ENCODE assay signal across 23 cellular contexts in genomic region chr2:215392687-215393270, GRCh38. TPM values are rescaled to one million over a fixed set of nuclear protein-coding genes. Genes with fewer than 3 reads are reported as not detected.
A peak's percentile ranks its signal among the peaks of the same experiment; 100 is the strongest.
DNase-seq lines count a peak whose midpoint lies in the region; ATAC-seq and TF ChIP-seq lines count a peak whose summit lies in the region.
"Had no signal": no experiment of that assay in that cellular context is flagged by ENCODE, and none has a peak within 500 bp of the region (broad histone marks: within the 10 kb centered on the region; RNA-seq: fewer than 3 reads in every experiment).

No MANE protein-coding gene starts in this region.

- no peak overlapping the region for H3K4me3 ChIP-seq in ACC112 (ENCODE audit: low read depth, low read length)
- no peak overlapping the region for H3K4me3 ChIP-seq in endodermal cell (ENCODE audit: low read length)
- H3K4me3 ChIP-seq in neuronal stem cell (ENCODE audit: low read length in 2 of 2), result no peak overlapping the region
- H3K4me3 ChIP-seq in sigmoid colon, result no peak overlapping the region
- H3K4me3 ChIP-seq: BLaER1 treated with 17β-estradiol and CSF1 and Interleukin-3, amounts not matched to agents 10 nM and 100 nM; SJSA1 had no signal

- H3K9me3 Mint-ChIP-seq in HFFc6 (peaks cover 6% of the 10 kb centered on the region), endodermal cell (no peaks in the 10 kb centered on the region)
- H3K9me3 Mint-ChIP-seq in stimulated activated memory B cell treated with anti-CD40 and anti-IgM and Interleukin-4, amounts not matched to agents 10 μg/mL and 1 μg/mL and 100 μg/mL, for 72 hours, result no peaks in the 10 kb centered on the region
- H3K9me3 Mint-ChIP-seq: CD4-positive, alpha-beta T cell had no signal

- peaks cover 3% of the 10 kb centered on the region for H3K79me1 ChIP-seq in neuronal stem cell (ENCODE audit: low read depth, low read length)

- H3K27me3 Mint-ChIP-seq in HFFc6 (ENCODE audit: insufficient read depth), result peaks cover 33% of the 10 kb centered on the region
- no peaks in the 10 kb centered on the region for H3K27me3 Mint-ChIP-seq in endodermal cell (ENCODE audit: insufficient read depth)
- H3K27me3 Mint-ChIP-seq in stimulated activated memory B cell treated with anti-CD40 and anti-IgM and Interleukin-4, amounts not matched to agents 10 μg/mL and 1 μg/mL and 100 μg/mL, for 72 hours, result peaks cover 10% of the 10 kb centered on the region

- H3K9ac ChIP-seq in endodermal cell (ENCODE audit: extremely low read depth, low read length, poor library complexity, severe bottlenecking) (no peak overlapping the region), neuronal stem cell (ENCODE audit: low read depth, low read length, poor library complexity) (no peak overlapping the region)
- H3K9ac ChIP-seq: BLaER1 treated with 17β-estradiol and CSF1 and Interleukin-3, amounts not matched to agents 10 nM and 100 nM had no signal

- H3K14ac ChIP-seq in neuronal stem cell (ENCODE audit: low read length), result no peak overlapping the region

- no peak for TF ChIP-seq EP300 in sigmoid colon (IDR thresholded peaks at IDR 0.05)

- ATAC-seq in stimulated activated memory B cell treated with anti-CD40 and anti-IgM and Interleukin-4, amounts not matched to agents 10 μg/mL and 1 μg/mL and 100 μg/mL, for 72 hours, result no peak

- H3K9me3 ChIP-seq in endodermal cell (ENCODE audit: control insufficient read depth, low read length), result no peaks in the 10 kb centered on the region
- no peaks in the 10 kb centered on the region for H3K9me3 ChIP-seq in neuronal stem cell (replicated peaks in 1 of 2; ENCODE audit: control insufficient read depth in 2 of 2, insufficient read depth in 1 of 2, low read depth in 1 of 2, low read length in 2 of 2)
- H3K9me3 ChIP-seq in sigmoid colon, result no peaks in the 10 kb centered on the region
- H3K9me3 ChIP-seq: BLaER1 treated with 17β-estradiol and CSF1 and Interleukin-3, amounts not matched to agents 10 nM and 100 nM; SJSA1 had no signal

- no peak overlapping the region for H4K91ac ChIP-seq in neuronal stem cell (ENCODE audit: low read depth, low read length, poor library complexity)

- no peak for TF ChIP-seq POLR2A in sigmoid colon (IDR thresholded peaks at IDR 0.05)

- H3K4me2 ChIP-seq in neuronal stem cell (ENCODE audit: insufficient read depth, low read length, poor library complexity, severe bottlenecking), result no peak overlapping the region
- H3K4me2 ChIP-seq: BLaER1 treated with 17β-estradiol and CSF1 and Interleukin-3, amounts not matched to agents 10 nM and 100 nM had no signal

- H3K27me3 ChIP-seq in ACC112 (ENCODE audit: insufficient read depth, low read length) (no peaks in the 10 kb centered on the region), endodermal cell (ENCODE audit: control insufficient read depth, insufficient read depth, low read length, poor library complexity, severe bottlenecking) (no peaks in the 10 kb centered on the region), neuronal stem cell (ENCODE audit: control insufficient read depth in 3 of 3, insufficient read depth in 3 of 3, low read depth in 1 of 3, low read length in 3 of 3) (no peaks in the 10 kb centered on the region), sigmoid colon (no peaks in the 10 kb centered on the region)
- H3K27me3 ChIP-seq: BLaER1 treated with 17β-estradiol and CSF1 and Interleukin-3, amounts not matched to agents 10 nM and 100 nM; SJSA1 had no signal

- no peak overlapping the region for H2BK15ac ChIP-seq in neuronal stem cell (ENCODE audit: low read length)

- no peak overlapping the region for H2BK120ac ChIP-seq in neuronal stem cell (ENCODE audit: low read depth, low read length)

- peaks cover 25% of the 10 kb centered on the region for H3K4me1 ChIP-seq in ACC112 (ENCODE audit: control insufficient read depth, insufficient read depth, low read length, unreplicated experiment)
- no peaks in the 10 kb centered on the region for H3K4me1 ChIP-seq in endodermal cell (ENCODE audit: control insufficient read depth, insufficient read depth, low read length)
- no peaks in the 10 kb centered on the region for H3K4me1 ChIP-seq in neuronal stem cell (ENCODE audit: control insufficient read depth in 2 of 2, insufficient read depth in 1 of 2, low read depth in 1 of 2, low read length in 2 of 2)
- peaks cover 0 to 20% (median 14%) of the 10 kb centered on the region in 4 donors for H3K4me1 ChIP-seq in sigmoid colon

- H3K4me1 Mint-ChIP-seq in HFFc6 (ENCODE audit: low read depth) (peaks cover 52% of the 10 kb centered on the region), endodermal cell (no peaks in the 10 kb centered on the region)
- no peaks in the 10 kb centered on the region for H3K4me1 Mint-ChIP-seq in stimulated activated memory B cell treated with anti-CD40 and anti-IgM and Interleukin-4, amounts not matched to agents 10 μg/mL and 1 μg/mL and 100 μg/mL, for 72 hours

- H2AK5ac ChIP-seq in neuronal stem cell (ENCODE audit: low read depth, low read length), result no peak overlapping the region

- H2AFZ ChIP-seq in ACC112 (ENCODE audit: low read length, unreplicated experiment) (no peak overlapping the region), neuronal stem cell (ENCODE audit: low read length) (no peak overlapping the region)

- H3K36me3 Mint-ChIP-seq in HFFc6 (ENCODE audit: low read depth) (peaks cover 67% of the 10 kb centered on the region), endodermal cell (ENCODE audit: low read depth) (peaks cover 86% of the 10 kb centered on the region)
- H3K36me3 Mint-ChIP-seq in stimulated activated memory B cell treated with anti-CD40 and anti-IgM and Interleukin-4, amounts not matched to agents 10 μg/mL and 1 μg/mL and 100 μg/mL, for 72 hours, result no peaks in the 10 kb centered on the region

- DNase-seq in HFFc6, result no peak
- DNase-seq in endodermal cell, result no peak
- DNase-seq in neuronal stem cell (ENCODE audit: low spot score), result no peak
- no peak for DNase-seq in DMS 273 (lab: John Stamatoyannopoulos, UW; ENCODE audit: unreplicated experiment)
- DNase-seq in NCI-H345 (lab: John Stamatoyannopoulos, UW), result no peak
- DNase-seq in sigmoid colon, result no peak
- DNase-seq: AML-193; CD4-positive, alpha-beta T cell; HCEC 1CT; KBM-7; MV-4-11; NCI-H1105; NCI-H146; NCI-H1930; NCI-H446 treated with DMSO at 0.1 percent for 48 hours; NCI-H526; NCI-H82; Right ventricle myocardium superior; RPMI8226 had no signal

- H4K8ac ChIP-seq in neuronal stem cell (ENCODE audit: low read depth, low read length), result no peak overlapping the region

- no peak overlapping the region for H3K23ac ChIP-seq in neuronal stem cell (ENCODE audit: low read depth, low read length, poor library complexity)

- intact Hi-C loops in sigmoid colon (cut with DNase I), result no loop called here

- TF ChIP-seq CTCF in HFFc6 (IDR thresholded peaks at IDR 0.05) (no peak), endodermal cell (conservative IDR thresholded peaks at IDR 0.05) (no peak), sigmoid colon (IDR thresholded peaks at IDR 0.05) (no peak)

- H3K4me3 Mint-ChIP-seq in HFFc6 (peak overlapping the region; percentile 54; the same call in 1 of the 2 replicates), endodermal cell (no peak overlapping the region)
- H3K4me3 Mint-ChIP-seq in stimulated activated memory B cell treated with anti-CD40 and anti-IgM and Interleukin-4, amounts not matched to agents 10 μg/mL and 1 μg/mL and 100 μg/mL, for 72 hours, result no peak overlapping the region
- H3K4me3 Mint-ChIP-seq: CD4-positive, alpha-beta T cell had no signal

- H3K79me2 ChIP-seq in ACC112 (ENCODE audit: control insufficient read depth, insufficient read depth, low read length, unreplicated experiment), result peaks cover 42% of the 10 kb centered on the region

- no peak overlapping the region for H3K18ac ChIP-seq in neuronal stem cell (ENCODE audit: low read length)

- no peak overlapping the region for H2BK12ac ChIP-seq in neuronal stem cell (ENCODE audit: low read length)

- peak overlapping the region; percentile 1 for H3K4ac ChIP-seq in neuronal stem cell (ENCODE audit: low read length)

- H3K36me3 ChIP-seq in ACC112 (ENCODE audit: insufficient read depth, low read length) (peaks cover 78% of the 10 kb centered on the region), endodermal cell (ENCODE audit: control insufficient read depth, insufficient read depth, low read length) (peaks cover 95% of the 10 kb centered on the region), neuronal stem cell (replicated peaks in 1 of 2; ENCODE audit: control insufficient read depth in 2 of 2, insufficient read depth in 2 of 2, low read length in 2 of 2) (peaks cover 28 to 87% of the 10 kb centered on the region in 2 donors), sigmoid colon (peaks cover 34 to 100% (median 75%) of the 10 kb centered on the region in 4 donors)

- H3K27ac Mint-ChIP-seq in HFFc6 (peak overlapping the region; percentile 68), endodermal cell (peak overlapping the region; percentile 26)
- H3K27ac Mint-ChIP-seq in stimulated activated memory B cell treated with anti-CD40 and anti-IgM and Interleukin-4, amounts not matched to agents 10 μg/mL and 1 μg/mL and 100 μg/mL, for 72 hours, result no peak overlapping the region
- H3K27ac Mint-ChIP-seq: CD4-positive, alpha-beta T cell had no signal

- 92 to 97% methylated on average over 10 to 12 of the region's 12 CpGs for WGBS in endodermal cell (ENCODE audit: insufficient coverage in 1 of 2, insufficient read length in 1 of 2), 2 experiments
- no CpG with 5 or more reads among the region's 12 CpGs for WGBS in neuronal stem cell (ENCODE audit: extremely low coverage in 2 of 2, insufficient read length in 2 of 2, insufficient replicate concordance in 1 of 2), 2 donors
- WGBS in sigmoid colon, 2 donors, result 96 to 97% methylated on average over 12 of the region's 12 CpGs

- H2BK5ac ChIP-seq in neuronal stem cell (ENCODE audit: low read length), result no peak overlapping the region

- peak overlapping the region; percentile 28 for H3K27ac ChIP-seq in ACC112 (ENCODE audit: low read depth, low read length)
- H3K27ac ChIP-seq in endodermal cell (ENCODE audit: low read depth, low read length), result no peak overlapping the region
- H3K27ac ChIP-seq in neuronal stem cell (replicated peaks; ENCODE audit: low read length), result no peak overlapping the region
- H3K27ac ChIP-seq in sigmoid colon, result peak overlapping the region in 2 of 4 donors; percentile 3 to 16
- H3K27ac ChIP-seq: BLaER1 treated with 17β-estradiol and CSF1 and Interleukin-3, amounts not matched to agents 10 nM and 100 nM; SJSA1 had no signal

RNA-seq across cellular contexts. Expression of gene FN1, which starts 43.1 kb away (rescaled TPM):
- 1,000 to 10,000 TPM; 2,848 to 5,249 (median 2,869) TPM for total RNA-seq in HFFc6 (2021; fragmentation: NEBNext Ultra II Directional; extraction: Animal tissue kit (Norgen Biotek cat#: 25700))
- 1,000 to 10,000 TPM; 2,721 to 2,960 TPM for total RNA-seq in endodermal cell
- 374 TPM for polyA plus RNA-seq in endodermal cell (2013, experiment 1 of 2)
- polyA plus RNA-seq in endodermal cell (2013, experiment 2 of 2), result 340 TPM
- polyA plus RNA-seq in neuronal stem cell (2013, experiment 1 of 2), result 33.3 TPM
- 31.4 TPM for polyA plus RNA-seq in neuronal stem cell (2013, experiment 2 of 2)
- 1,000 to 10,000 TPM in 2 of 4 donors, 100 to 1,000 TPM in 2; 671 to 3,059 (median 1,333) TPM for total RNA-seq in sigmoid colon
- polyA plus RNA-seq in sigmoid colon, result 100 to 1,000 TPM in 1 of 3 donors, 10 to 100 TPM in 2; 13.6 to 140 (median 28.2) TPM
